Comparison of ENCODE assay signal across 9 cellular contexts in genomic region chr3:138950006-138950644, GRCh38. TPM values are rescaled to one million over a fixed set of nuclear protein-coding genes. Genes with fewer than 3 reads are reported as not detected.
DNase-seq lines count a peak whose midpoint lies in the region; ATAC-seq, FAIRE-seq and TF ChIP-seq lines count a peak whose summit lies in the region.
"Had no signal": no experiment of that assay in that cellular context is flagged by ENCODE, and none has a peak within 500 bp of the region (broad histone marks: within the 10 kb centered on the region; RNA-seq: fewer than 3 reads in every experiment).

No MANE protein-coding gene starts in this region.

- H3K36me3 ChIP-seq in gastrocnemius medialis = no peaks in the 10 kb centered on the region

- in situ Hi-C loops in gastrocnemius medialis (cut with MboI; ENCODE audit: low sequenced_read_pairs in 4 of 4) = no loop called here
- in situ Hi-C loops in GM13977 (cut with MboI; ENCODE audit: low pct_unique_long_range_greater_than_20kb, low sequenced_read_pairs, unreplicated experiment) = no loop called here

- H3K9me3 Mint-ChIP-seq in activated CD8-positive, alpha-beta T cell treated with anti-CD3 and anti-CD28 coated beads for 36 hours = no peaks in the 10 kb centered on the region

- no peak for TF ChIP-seq CTCF in activated CD8-positive, alpha-beta T cell treated with anti-CD3 and anti-CD28 coated beads for 36 hours (IDR thresholded peaks at IDR 0.05)
- no peak for TF ChIP-seq CTCF in gastrocnemius medialis (IDR thresholded peaks at IDR 0.05 in 4 of 5, conservative IDR thresholded peaks at IDR 0.05 in 1 of 5)
- TF ChIP-seq CTCF in GM13977 (IDR thresholded peaks at IDR 0.05; ENCODE audit: extremely low read depth, insufficient read depth, missing control alignments) = no peak

- TF ChIP-seq POLR2A in gastrocnemius medialis (IDR thresholded peaks at IDR 0.05) = no peak

- H3K27ac Mint-ChIP-seq in activated CD8-positive, alpha-beta T cell treated with anti-CD3 and anti-CD28 coated beads for 36 hours = no peak overlapping the region

- CTCF ChIA-PET in activated CD8-positive, alpha-beta T cell treated with anti-CD3 and anti-CD28 coated beads for 36 hours (lab: Charles Lee) = interaction anchor here (1.0 to 9.5 kb wide), 6 partner anchors 10 to 379 kb away, joined by 3 to 87 read pairs (median 6); no protein-coding TSS in a partner anchor

- peaks cover 76 to 84% (median 78%) of the 10 kb centered on the region in 3 donors for H3K27me3 ChIP-seq in gastrocnemius medialis

- H3K9me3 ChIP-seq in gastrocnemius medialis = no peaks in the 10 kb centered on the region

- H3K4me1 ChIP-seq in gastrocnemius medialis = peaks cover 11 to 22% of the 10 kb centered on the region in 2 donors

- peaks cover 47% of the 10 kb centered on the region for H3K27me3 Mint-ChIP-seq in activated CD8-positive, alpha-beta T cell treated with anti-CD3 and anti-CD28 coated beads for 36 hours

- no peaks in the 10 kb centered on the region for H3K36me3 Mint-ChIP-seq in activated CD8-positive, alpha-beta T cell treated with anti-CD3 and anti-CD28 coated beads for 36 hours (ENCODE audit: low read depth)

- DNase-seq in NCI-H2081 (lab: John Stamatoyannopoulos, UW) (peak; percentile 26 to 36), NCI-H2081 treated with DMSO at 0.1 percent for 48 hours (lab: John Stamatoyannopoulos, UW) (no peak), left cardiac atrium (peak; percentile 43), gastrocnemius medialis (no peak), HTR-8/SVneo (ENCODE audit: insufficient read length, low spot score) (no peak), GM13977 (ENCODE audit: low spot score) (no peak), NCI-H1436 treated with DMSO at 0.1 percent for 48 hours (lab: John Stamatoyannopoulos, UW) (no peak)
- peak; percentile 34 for DNase-seq in activated CD8-positive, alpha-beta T cell treated with anti-CD3 and anti-CD28 coated beads for 36 hours

- ATAC-seq in activated CD8-positive, alpha-beta T cell treated with anti-CD3 and anti-CD28 coated beads for 36 hours = peak; percentile 52
- ATAC-seq in left cardiac atrium (peak; percentile 22 to 68), gastrocnemius medialis (peak; percentile 10 to 22)

- POLR2A ChIA-PET in activated CD8-positive, alpha-beta T cell treated with anti-CD3 and anti-CD28 coated beads for 36 hours (lab: Charles Lee) = no interaction called here

- H3K4me3 Mint-ChIP-seq in activated CD8-positive, alpha-beta T cell treated with anti-CD3 and anti-CD28 coated beads for 36 hours = peak overlapping the region; percentile 11

- intact Hi-C loops in activated CD8-positive, alpha-beta T cell treated with anti-CD3 and anti-CD28 coated beads for 36 hours (cut with micrococcal nuclease) = no loop called here
- intact Hi-C loops in left cardiac atrium (cut with DNase I) = no loop called here
- intact Hi-C loops in gastrocnemius medialis (cut with DNase I; ENCODE audit: low total_unique reads) = loop anchor here (5.0 kb wide), 1 partner anchor 377 kb away; no protein-coding TSS in a partner anchor

- H3K27ac ChIP-seq in gastrocnemius medialis = no peak overlapping the region

- FAIRE-seq in HTR-8/SVneo (lab: Jason Lieb, UNC) = no peak

- peaks cover 17% of the 10 kb centered on the region for H3K4me1 Mint-ChIP-seq in activated CD8-positive, alpha-beta T cell treated with anti-CD3 and anti-CD28 coated beads for 36 hours (ENCODE audit: low read depth)

- peak overlapping the region; percentile 40 to 62 (median 42) for H3K4me3 ChIP-seq in gastrocnemius medialis

RNA-seq across cellular contexts. Expression of gene FOXL2NB, which starts 3.1 kb away (rescaled TPM):
- total RNA-seq in activated CD8-positive, alpha-beta T cell treated with anti-CD3 and anti-CD28 coated beads for 36 hours = not detected
- not detected for total RNA-seq in left cardiac atrium
- total RNA-seq in gastrocnemius medialis = not detected
- total RNA-seq: T-helper 2 cell treated with Interferon-gamma antibody and Interleukin-4, amounts not matched to agents 100 ng/mL and 5 ng/mL, for 36 hours had no signal

RNA-seq across cellular contexts. Expression of gene FOXL2, which starts 3.2 kb away (rescaled TPM):
- not detected for total RNA-seq in activated CD8-positive, alpha-beta T cell treated with anti-CD3 and anti-CD28 coated beads for 36 hours
- not detected for total RNA-seq in left cardiac atrium
- total RNA-seq in gastrocnemius medialis = not detected
- total RNA-seq: T-helper 2 cell treated with Interferon-gamma antibody and Interleukin-4, amounts not matched to agents 100 ng/mL and 5 ng/mL, for 36 hours had no signal

RNA-seq across cellular contexts. Expression of gene PRR23A, which starts 55.9 kb away (rescaled TPM):
- not detected for total RNA-seq in activated CD8-positive, alpha-beta T cell treated with anti-CD3 and anti-CD28 coated beads for 36 hours
- not detected for total RNA-seq in left cardiac atrium
- total RNA-seq in gastrocnemius medialis = not detected
- total RNA-seq: T-helper 2 cell treated with Interferon-gamma antibody and Interleukin-4, amounts not matched to agents 100 ng/mL and 5 ng/mL, for 36 hours had no signal

Comparison
In these comparisons a context has a peak if more than half of its experiments do, and no peak if none do; other contexts are left out.
1. DNase-seq: peak in NCI-H2081 (2 of 2), activated CD8-positive, alpha-beta T cell treated with anti-CD3 and anti-CD28 coated beads for 36 hours (single experiment) and left cardiac atrium (single experiment); none in NCI-H2081 treated with DMSO at 0.1 percent for 48 hours (single experiment), gastrocnemius medialis (0 of 2), HTR-8/SVneo (single experiment), GM13977 (single experiment) and NCI-H1436 treated with DMSO at 0.1 percent for 48 hours (single experiment).
2. Peak in every context shown above with its lines, with median percentiles within 50 percentile points of each other: ATAC-seq.